Comparison of ENCODE assay signal across 25 cellular contexts in the genomic region with DNA sequence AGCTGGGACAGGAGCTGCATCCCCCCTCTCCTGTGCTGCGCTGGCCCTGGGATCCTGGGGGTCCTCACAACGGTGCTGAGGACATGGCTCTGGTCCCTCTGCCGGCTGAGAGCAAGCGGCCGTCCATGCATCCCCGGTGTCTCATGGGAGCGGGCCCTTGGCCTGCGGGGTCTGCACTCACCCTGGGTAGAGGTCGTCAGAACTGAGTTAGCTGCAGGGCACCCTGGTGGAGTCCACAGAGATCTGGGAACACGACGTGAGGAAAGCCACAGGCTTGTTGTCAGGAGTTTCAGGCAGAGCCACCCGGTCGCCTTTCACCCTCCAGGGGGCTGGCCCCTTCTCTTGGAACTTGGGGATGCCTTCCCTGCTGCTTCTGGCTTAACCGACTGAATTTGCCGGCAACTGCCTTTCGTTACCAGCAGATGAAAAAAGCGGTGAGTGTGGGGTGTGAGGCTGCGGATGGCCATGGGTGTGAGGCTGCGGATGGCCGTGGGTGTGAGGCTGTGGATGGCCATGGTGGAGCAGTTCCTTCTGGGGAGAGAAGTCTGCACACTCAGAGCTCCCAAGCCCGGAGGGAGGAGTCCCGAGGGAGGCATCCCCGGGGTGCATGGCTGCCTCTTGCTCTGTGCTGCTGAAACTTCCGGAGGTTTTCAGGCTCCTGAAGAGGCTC.
DNase-seq lines count a peak whose midpoint lies in the region; ATAC-seq and TF ChIP-seq lines count a peak whose summit lies in the region.
"Had no signal": no experiment of that assay in that cellular context is flagged by ENCODE, and none has a peak within 500 bp of the region (broad histone marks: within the 10 kb centered on the region; RNA-seq: fewer than 3 reads in every experiment).

No MANE protein-coding gene starts in this region.

- POLR2A ChIA-PET in WTC11 (lab: Charles Lee) = no interaction called here

- H3K4me3 Mint-ChIP-seq in WTC11 = no peak overlapping the region
- no peak overlapping the region for H3K4me3 Mint-ChIP-seq in CD14-positive monocyte
- H3K4me3 Mint-ChIP-seq: CD8-positive, alpha-beta memory T cell; IgD-negative memory B cell had no signal

- peaks cover 0 to 10% (median 0%) of the 10 kb centered on the region in 12 donors for H3K4me1 ChIP-seq in heart left ventricle
- H3K4me1 ChIP-seq in right atrium auricular region = peaks cover 0 to 9% of the 10 kb centered on the region in 2 donors
- H3K4me1 ChIP-seq in right cardiac atrium (ENCODE audit: control insufficient read depth, insufficient read depth, low read length) = no peaks in the 10 kb centered on the region
- H3K4me1 ChIP-seq in psoas muscle = no peaks in the 10 kb centered on the region

- H3K4me3 ChIP-seq in heart left ventricle (no peak overlapping the region), right atrium auricular region (no peak overlapping the region), right cardiac atrium (ENCODE audit: low read length) (no peak overlapping the region), psoas muscle (no peak overlapping the region)
- H3K4me3 ChIP-seq: SJCRH30 had no signal

- ATAC-seq in heart left ventricle = no peak
- no peak for ATAC-seq in WTC11
- no peak for ATAC-seq in right cardiac atrium
- no peak for ATAC-seq in psoas muscle
- no peak for ATAC-seq in HG02938 (IDR thresholded peaks at IDR 0.05; ENCODE audit: unreplicated experiment)
- ATAC-seq: SK-N-SH treated with all-trans-retinoic acid at 6 μM for 48 hours had no signal

- H3K36me3 Mint-ChIP-seq in WTC11 (no peaks in the 10 kb centered on the region), CD14-positive monocyte (peaks cover 0 to 7% of the 10 kb centered on the region in 2 donors)
- H3K36me3 Mint-ChIP-seq: IgD-negative memory B cell had no signal

- H3K27ac Mint-ChIP-seq in WTC11 (peak overlapping the region; percentile 57; the same call in 1 of the 2 replicates), CD14-positive monocyte (no peak overlapping the region)
- H3K27ac Mint-ChIP-seq: CD8-positive, alpha-beta memory T cell; IgD-negative memory B cell had no signal

- intact Hi-C loops in heart left ventricle (cut with DNase I) = no loop called here
- intact Hi-C loops in right cardiac atrium (cut with DNase I) = no loop called here
- intact Hi-C loops in psoas muscle (cut with DNase I) = no loop called here
- intact Hi-C loops in CD14-positive monocyte (cut with micrococcal nuclease) = no loop called here

- H3K9me3 ChIP-seq in heart left ventricle = peaks cover 0 to 22% (median 11%) of the 10 kb centered on the region in 12 donors
- peaks cover 0 to 12% of the 10 kb centered on the region in 2 donors for H3K9me3 ChIP-seq in right atrium auricular region
- no peaks in the 10 kb centered on the region for H3K9me3 ChIP-seq in right cardiac atrium (ENCODE audit: control insufficient read depth, low read length)
- peaks cover 10% of the 10 kb centered on the region for H3K9me3 ChIP-seq in psoas muscle

- H3K27ac ChIP-seq in heart left ventricle (no peak overlapping the region), right atrium auricular region (no peak overlapping the region), right cardiac atrium (ENCODE audit: low read length) (no peak overlapping the region), psoas muscle (no peak overlapping the region)
- H3K27ac ChIP-seq: C4-2B, KMS-11 had no signal

- DNase-seq in heart left ventricle (peak in 3 of 5 donors; percentile 5 to 34 (median 18)), right atrium auricular region (ENCODE audit: low spot score) (no peak), WTC11 (ENCODE audit: low spot score) (no peak), right cardiac atrium (peak; percentile 3 to 40 (median 34)), psoas muscle (peak; percentile 9 to 44), CD14-positive monocyte (ENCODE audit: low spot score) (no peak), kidney glomerular epithelial cell (lab: John Stamatoyannopoulos, UW) (no peak)
- DNase-seq: DMS79 treated with DMSO at 0.1 percent for 48 hours, GF-D8, GOT3, HCEC 1CT, MM.1S, NCI-H1092, NCI-H1417 treated with DMSO at 0.1 percent for 48 hours, NCI-H187, NCI-H446, NCI-H524 treated with DMSO at 0.1 percent for 48 hours, NCI-H774, SJCRH30 had no signal

- CTCF ChIA-PET in WTC11 (lab: Charles Lee) = interaction anchor here (0.8 kb wide), 1 partner anchor 11 kb away, joined by 3 read pairs; no protein-coding TSS in a partner anchor

- TF ChIP-seq CTCF in heart left ventricle (IDR thresholded peaks at IDR 0.05) (no peak), right atrium auricular region (IDR thresholded peaks at IDR 0.05) (no peak), WTC11 (IDR thresholded peaks at IDR 0.05) (no peak), psoas muscle (IDR thresholded peaks at IDR 0.05) (no peak), CD14-positive monocyte (IDR thresholded peaks at IDR 0.05) (no peak)

- WGBS in heart left ventricle, 4 donors = 81 to 89% (median 88%) methylated on average over 13 to 24 of the region's 24 CpGs
- 88% methylated on average over 24 of the region's 24 CpGs for WGBS in right cardiac atrium
- 90 to 92% (median 91%) methylated on average over 24 of the region's 24 CpGs for WGBS in psoas muscle, 3 donors

- peaks cover 0 to 19% (median 0%) of the 10 kb centered on the region in 9 donors for H3K36me3 ChIP-seq in heart left ventricle
- no peaks in the 10 kb centered on the region for H3K36me3 ChIP-seq in right atrium auricular region
- H3K36me3 ChIP-seq in psoas muscle (ENCODE audit: insufficient read depth in 1 of 2, low read depth in 1 of 2) = no peaks in the 10 kb centered on the region
- H3K36me3 ChIP-seq: SJCRH30 had no signal

- no peak for TF ChIP-seq POLR2A in heart left ventricle (IDR thresholded peaks at IDR 0.05)

- H3K27me3 Mint-ChIP-seq in WTC11 (ENCODE audit: low read depth) (no peaks in the 10 kb centered on the region), CD14-positive monocyte (ENCODE audit: low read depth in 3 of 3) (peaks cover 0 to 5% (median 0%) of the 10 kb centered on the region in 3 donors)
- H3K27me3 Mint-ChIP-seq: CD8-positive, alpha-beta memory T cell; IgD-negative memory B cell had no signal

- no peaks in the 10 kb centered on the region for H3K4me1 Mint-ChIP-seq in WTC11
- no peaks in the 10 kb centered on the region for H3K4me1 Mint-ChIP-seq in CD14-positive monocyte
- H3K4me1 Mint-ChIP-seq: CD8-positive, alpha-beta memory T cell; IgD-negative memory B cell had no signal

- no peaks in the 10 kb centered on the region for H3K9me3 Mint-ChIP-seq in WTC11
- peaks cover 0 to 3% (median 1%) of the 10 kb centered on the region in 7 donors for H3K9me3 Mint-ChIP-seq in CD14-positive monocyte
- H3K9me3 Mint-ChIP-seq: IgD-negative memory B cell had no signal

- no peaks in the 10 kb centered on the region for H3K27me3 ChIP-seq in heart left ventricle
- H3K27me3 ChIP-seq in right atrium auricular region = no peaks in the 10 kb centered on the region
- H3K27me3 ChIP-seq in right cardiac atrium (ENCODE audit: control insufficient read depth, insufficient read depth) = no peaks in the 10 kb centered on the region
- no peaks in the 10 kb centered on the region for H3K27me3 ChIP-seq in psoas muscle (ENCODE audit: insufficient read depth in 3 of 3, low read length in 2 of 3)
- H3K27me3 ChIP-seq: SJCRH30 had no signal

TF ChIP-seq in WTC11, 78 proteins besides CTCF, POLR2A, EP300 and RAD21 (continues in another document):
- TF ChIP-seq HMGA2 (CRISPR knock-in tag; IDR thresholded peaks at IDR 0.05) = no peak
- no peak for TF ChIP-seq JAZF1 (CRISPR knock-in tag; IDR thresholded peaks at IDR 0.05)
- TF ChIP-seq, protein P1, sequence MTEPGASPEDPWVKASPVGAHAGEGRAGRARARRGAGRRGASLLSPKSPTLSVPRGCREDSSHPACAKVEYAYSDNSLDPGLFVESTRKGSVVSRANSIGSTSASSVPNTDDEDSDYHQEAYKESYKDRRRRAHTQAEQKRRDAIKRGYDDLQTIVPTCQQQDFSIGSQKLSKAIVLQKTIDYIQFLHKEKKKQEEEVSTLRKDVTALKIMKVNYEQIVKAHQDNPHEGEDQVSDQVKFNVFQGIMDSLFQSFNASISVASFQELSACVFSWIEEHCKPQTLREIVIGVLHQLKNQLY (CRISPR knock-in tag; IDR thresholded peaks at IDR 0.05) = no peak
- no peak for TF ChIP-seq NFE2L1 (CRISPR knock-in tag; IDR thresholded peaks at IDR 0.05)
- no peak for TF ChIP-seq ZNF263 (CRISPR knock-in tag; IDR thresholded peaks at IDR 0.05; ENCODE audit: low read depth)
- no peak for TF ChIP-seq SOX15 (CRISPR knock-in tag; IDR thresholded peaks at IDR 0.05)
- TF ChIP-seq ZNF121 (CRISPR knock-in tag; IDR thresholded peaks at IDR 0.05) = no peak
- TF ChIP-seq, protein P2, sequence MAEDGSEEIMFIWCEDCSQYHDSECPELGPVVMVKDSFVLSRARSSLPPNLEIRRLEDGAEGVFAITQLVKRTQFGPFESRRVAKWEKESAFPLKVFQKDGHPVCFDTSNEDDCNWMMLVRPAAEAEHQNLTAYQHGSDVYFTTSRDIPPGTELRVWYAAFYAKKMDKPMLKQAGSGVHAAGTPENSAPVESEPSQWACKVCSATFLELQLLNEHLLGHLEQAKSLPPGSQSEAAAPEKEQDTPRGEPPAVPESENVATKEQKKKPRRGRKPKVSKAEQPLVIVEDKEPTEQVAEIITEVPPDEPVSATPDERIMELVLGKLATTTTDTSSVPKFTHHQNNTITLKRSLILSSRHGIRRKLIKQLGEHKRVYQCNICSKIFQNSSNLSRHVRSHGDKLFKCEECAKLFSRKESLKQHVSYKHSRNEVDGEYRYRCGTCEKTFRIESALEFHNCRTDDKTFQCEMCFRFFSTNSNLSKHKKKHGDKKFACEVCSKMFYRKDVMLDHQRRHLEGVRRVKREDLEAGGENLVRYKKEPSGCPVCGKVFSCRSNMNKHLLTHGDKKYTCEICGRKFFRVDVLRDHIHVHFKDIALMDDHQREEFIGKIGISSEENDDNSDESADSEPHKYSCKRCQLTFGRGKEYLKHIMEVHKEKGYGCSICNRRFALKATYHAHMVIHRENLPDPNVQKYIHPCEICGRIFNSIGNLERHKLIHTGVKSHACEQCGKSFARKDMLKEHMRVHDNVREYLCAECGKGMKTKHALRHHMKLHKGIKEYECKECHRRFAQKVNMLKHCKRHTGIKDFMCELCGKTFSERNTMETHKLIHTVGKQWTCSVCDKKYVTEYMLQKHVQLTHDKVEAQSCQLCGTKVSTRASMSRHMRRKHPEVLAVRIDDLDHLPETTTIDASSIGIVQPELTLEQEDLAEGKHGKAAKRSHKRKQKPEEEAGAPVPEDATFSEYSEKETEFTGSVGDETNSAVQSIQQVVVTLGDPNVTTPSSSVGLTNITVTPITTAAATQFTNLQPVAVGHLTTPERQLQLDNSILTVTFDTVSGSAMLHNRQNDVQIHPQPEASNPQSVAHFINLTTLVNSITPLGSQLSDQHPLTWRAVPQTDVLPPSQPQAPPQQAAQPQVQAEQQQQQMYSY (CRISPR knock-in tag; IDR thresholded peaks at IDR 0.05) = no peak
- TF ChIP-seq GRHL2 (CRISPR knock-in tag; IDR thresholded peaks at IDR 0.05; ENCODE audit: insufficient replicate concordance, severe bottlenecking) = no peak

Comparison
In these comparisons a context has a peak if more than half of its experiments do, and no peak if none do; other contexts are left out.
1. DNase-seq: peak in heart left ventricle (3 of 5), right cardiac atrium (3 of 3) and psoas muscle (2 of 2); none in right atrium auricular region (single experiment), WTC11 (single experiment), CD14-positive monocyte (single experiment) and kidney glomerular epithelial cell (single experiment).